In the genomic region with DNA sequence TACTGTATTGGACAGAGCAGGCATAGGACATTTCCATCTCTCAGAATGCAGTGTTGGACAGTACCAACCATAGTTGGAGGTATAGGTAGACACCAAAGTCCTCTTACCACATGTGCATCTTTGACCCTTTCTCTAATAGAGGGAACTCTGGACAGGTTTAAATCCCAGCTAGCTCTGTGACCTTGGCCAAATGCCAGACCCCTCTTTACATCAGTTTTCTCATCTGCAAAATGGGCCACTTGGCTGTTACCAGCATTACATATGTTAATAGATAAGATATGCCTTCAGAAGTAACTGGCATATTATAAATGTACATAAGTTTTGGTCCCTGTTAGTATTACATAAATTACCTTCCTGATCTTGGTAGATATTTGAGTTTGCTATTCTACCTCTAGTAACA, we compare ENCODE assay signal across 29 cellular contexts. TPM values are rescaled to one million over a fixed set of nuclear protein-coding genes. Genes with fewer than 3 reads are reported as not detected.
DNase-seq lines count a peak whose midpoint lies in the region; ATAC-seq, FAIRE-seq and TF ChIP-seq lines count a peak whose summit lies in the region.
"Had no signal": no experiment of that assay in that cellular context is flagged by ENCODE, and none has a peak within 500 bp of the region (broad histone marks: within the 10 kb centered on the region; RNA-seq: fewer than 3 reads in every experiment).

No MANE protein-coding gene starts in this region.

- peaks cover 77% of the 10 kb centered on the region for H3K79me2 ChIP-seq in astrocyte (ENCODE audit: insufficient read depth, low read length)
- peaks cover 15% of the 10 kb centered on the region for H3K79me2 ChIP-seq in K562 (ENCODE audit: control insufficient read depth, insufficient read depth, low read length)

- ATAC-seq in K562 (no peak), left lobe of liver (peak; percentile 12), pancreas (no peak)
- ATAC-seq: GM12878 had no signal

- no peak for DNase-seq in astrocyte (ENCODE audit: low read depth)
- no peak for DNase-seq in K562 (ENCODE audit: extremely low read depth in 1 of 4, low spot score in 3 of 4)
- DNase-seq in left lobe of liver (ENCODE audit: low spot score) = no peak
- DNase-seq in NCI-H187 treated with DMSO at 0.1 percent for 48 hours (lab: John Stamatoyannopoulos, UW) = no peak
- no peak for DNase-seq in NCI-H2081 treated with DMSO at 0.1 percent for 48 hours (lab: John Stamatoyannopoulos, UW)
- DNase-seq in SKM-1 (lab: John Stamatoyannopoulos, UW; ENCODE audit: unreplicated experiment) = no peak
- no peak for DNase-seq in pancreas
- DNase-seq: 8988T; ACHN; BE2C; C1 segment of cervical spinal cord; CD4-positive, alpha-beta memory T cell; CD4-positive, CD25-positive, alpha-beta regulatory T cell; CD8-positive, alpha-beta memory T cell; COR-L47; DMS 273 treated with DMSO at 0.1 percent for 48 hours; DMS153; DMS53; DMS79; DND-41; EL; GDM1 had no signal

- intact Hi-C loops in K562 (cut with micrococcal nuclease) = no loop called here
- intact Hi-C loops in pancreas (cut with DNase I) = no loop called here

- H3K27me3 Mint-ChIP-seq in astrocyte (ENCODE audit: low read depth, unreplicated experiment) = no peaks in the 10 kb centered on the region
- H3K27me3 Mint-ChIP-seq: CD4-positive, alpha-beta memory T cell; CD4-positive, CD25-positive, alpha-beta regulatory T cell; CD8-positive, alpha-beta memory T cell had no signal

- no peaks in the 10 kb centered on the region for H3K4me1 ChIP-seq in astrocyte (ENCODE audit: insufficient read depth, low read length)
- no peaks in the 10 kb centered on the region; a peak in 1 of 5 replicates for H3K4me1 ChIP-seq in K562 (replicated peaks in 1 of 2; ENCODE audit: control insufficient read depth in 2 of 2, insufficient read depth in 2 of 2, low read length in 2 of 2)
- peaks cover under 1 to 7% (median under 1%) of the 10 kb centered on the region in 3 donors for H3K4me1 ChIP-seq in pancreas
- H3K4me1 ChIP-seq: BE2C had no signal

- no peaks in the 10 kb centered on the region for H3K9me3 Mint-ChIP-seq in astrocyte (ENCODE audit: unreplicated experiment)
- H3K9me3 Mint-ChIP-seq: CD8-positive, alpha-beta memory T cell had no signal

- H3K27ac ChIP-seq in astrocyte (ENCODE audit: low read depth, low read length) (no peak overlapping the region), K562 (ENCODE audit: extremely low read depth, low read depth, low read length) (no peak overlapping the region), pancreas (no peak overlapping the region)
- H3K27ac ChIP-seq: BLaER1 had no signal

- TF ChIP-seq CTCF in astrocyte (IDR thresholded peaks at IDR 0.05; ENCODE audit: insufficient read depth, low read depth, low read length) (no peak), K562 (IDR thresholded peaks at IDR 0.05 in 2 of 3, conservative IDR thresholded peaks at IDR 0.05 in 1 of 3; ENCODE audit: insufficient read depth in 2 of 3, low read depth in 1 of 3, low read length in 3 of 3) (no peak), pancreas (IDR thresholded peaks at IDR 0.05) (no peak)

- peaks cover 2% of the 10 kb centered on the region for H3K4me1 Mint-ChIP-seq in astrocyte (ENCODE audit: low read depth, unreplicated experiment)

- peak; percentile 23 for FAIRE-seq in astrocyte (lab: Jason Lieb, UNC)
- FAIRE-seq in K562 (lab: Jason Lieb, UNC) = no peak
- FAIRE-seq in islet of Langerhans (lab: Jason Lieb, UNC) = peak; percentile 49
- no peak for FAIRE-seq in pancreas (lab: Jason Lieb, UNC)
- FAIRE-seq: A204.1, GM12878, GM12892, GM18507 had no signal

- no peak overlapping the region for H3K4me2 ChIP-seq in astrocyte (ENCODE audit: low read length)
- H3K4me2 ChIP-seq in K562 (ENCODE audit: insufficient read depth, low read length) = no peak overlapping the region
- H3K4me2 ChIP-seq: BLaER1 had no signal

- CTCF ChIA-PET in K562 (lab: Yijun Ruan, JAX; ENCODE audit: low intra/inter-chr PET ratio) = no interaction called here

- POLR2A ChIA-PET in K562 (lab: Yijun Ruan, JAX) = no interaction called here

- H4K20me1 ChIP-seq in astrocyte (ENCODE audit: insufficient read depth, low read length) (peaks cover 33% of the 10 kb centered on the region), K562 (replicated peaks; ENCODE audit: control insufficient read depth, insufficient read depth, low read length) (no peaks in the 10 kb centered on the region; the same call in 1 of the 2 replicates)

- TF ChIP-seq RAD21 in K562 (CRISPR knock-in tag; conservative IDR thresholded peaks at IDR 0.05 in 1 of 2, IDR thresholded peaks at IDR 0.05 in 1 of 2) = no peak

- H3K9me1 ChIP-seq in K562 (ENCODE audit: control insufficient read depth, insufficient read depth, low read length) = no peaks in the 10 kb centered on the region

- no peak for TF ChIP-seq POLR2A in K562 (conservative IDR thresholded peaks at IDR 0.05)

- no peaks in the 10 kb centered on the region for H3K9me3 ChIP-seq in astrocyte (ENCODE audit: insufficient read depth, low read depth, low read length)
- no peaks in the 10 kb centered on the region for H3K9me3 ChIP-seq in K562 (replicated peaks; ENCODE audit: control insufficient read depth, insufficient read depth, low read depth, low read length)
- H3K9me3 ChIP-seq in pancreas = no peaks in the 10 kb centered on the region
- H3K9me3 ChIP-seq: BE2C had no signal

- H3K36me3 ChIP-seq in astrocyte (ENCODE audit: insufficient read depth, low read length) (no peaks in the 10 kb centered on the region), K562 (ENCODE audit: control insufficient read depth, insufficient read depth, low read length) (no peaks in the 10 kb centered on the region), pancreas (no peaks in the 10 kb centered on the region)
- H3K36me3 ChIP-seq: BE2C had no signal

- peaks cover 3% of the 10 kb centered on the region for H3K36me3 Mint-ChIP-seq in astrocyte (ENCODE audit: low read depth, unreplicated experiment)

- BruUV-seq in K562 (replicated peaks; lab: Mats Ljungman, UMichigan) = no TSS peak

- no peak overlapping the region for H3K4me3 Mint-ChIP-seq in astrocyte (ENCODE audit: unreplicated experiment)
- H3K4me3 Mint-ChIP-seq: CD14-positive monocyte; CD4-positive, alpha-beta memory T cell; CD4-positive, CD25-positive, alpha-beta regulatory T cell had no signal

- H3K9ac ChIP-seq in astrocyte (ENCODE audit: low read length) (no peak overlapping the region), K562 (ENCODE audit: insufficient read depth in 1 of 2, low read depth in 2 of 2, low read length in 2 of 2) (no peak overlapping the region)
- H3K9ac ChIP-seq: BLaER1 had no signal

- no peak overlapping the region for H3K4me3 ChIP-seq in astrocyte (ENCODE audit: insufficient read depth, low read depth, low read length)
- no peak overlapping the region for H3K4me3 ChIP-seq in K562
- H3K4me3 ChIP-seq in pancreas = no peak overlapping the region
- H3K4me3 ChIP-seq: BLaER1, GM12878 had no signal

- TF ChIP-seq EP300 in K562 (IDR thresholded peaks at IDR 0.05; ENCODE audit: low read length) = no peak

- no peak overlapping the region for H2AFZ ChIP-seq in astrocyte (ENCODE audit: low read depth, low read length)
- H2AFZ ChIP-seq in K562 (ENCODE audit: low read depth, low read length) = no peak overlapping the region

- no peaks in the 10 kb centered on the region for H3K27me3 ChIP-seq in astrocyte (ENCODE audit: insufficient read depth, low read length)
- H3K27me3 ChIP-seq in K562 (ENCODE audit: control insufficient read depth in 2 of 2, insufficient read depth in 2 of 2, low read length in 2 of 2) = no peaks in the 10 kb centered on the region
- H3K27me3 ChIP-seq in pancreas = no peaks in the 10 kb centered on the region
- H3K27me3 ChIP-seq: BE2C, BLaER1 had no signal

- H3K27ac Mint-ChIP-seq in astrocyte (ENCODE audit: unreplicated experiment) = no peak overlapping the region
- H3K27ac Mint-ChIP-seq: CD4-positive, alpha-beta memory T cell; CD4-positive, CD25-positive, alpha-beta regulatory T cell; CD8-positive, alpha-beta memory T cell had no signal

- in situ Hi-C loops in K562 (cut with MboI) = no loop called here

TF ChIP-seq in K562, 482 proteins besides CTCF, POLR2A, EP300 and RAD21 (continues in another document):
- TF ChIP-seq ZNF174 (CRISPR knock-in tag; IDR thresholded peaks at IDR 0.05) (no peak), SIN3A (IDR thresholded peaks at IDR 0.05; ENCODE audit: borderline replicate concordance in 2 of 2, control insufficient read depth in 1 of 2, low read depth in 2 of 2, low read length in 2 of 2) (no peak), RBM25 (IDR thresholded peaks at IDR 0.05; ENCODE audit: low read depth, low read length, severe bottlenecking) (peak; percentile 69), ZNF224 (CRISPR knock-in tag; IDR thresholded peaks at IDR 0.05) (no peak)
- TF ChIP-seq, protein P1, sequence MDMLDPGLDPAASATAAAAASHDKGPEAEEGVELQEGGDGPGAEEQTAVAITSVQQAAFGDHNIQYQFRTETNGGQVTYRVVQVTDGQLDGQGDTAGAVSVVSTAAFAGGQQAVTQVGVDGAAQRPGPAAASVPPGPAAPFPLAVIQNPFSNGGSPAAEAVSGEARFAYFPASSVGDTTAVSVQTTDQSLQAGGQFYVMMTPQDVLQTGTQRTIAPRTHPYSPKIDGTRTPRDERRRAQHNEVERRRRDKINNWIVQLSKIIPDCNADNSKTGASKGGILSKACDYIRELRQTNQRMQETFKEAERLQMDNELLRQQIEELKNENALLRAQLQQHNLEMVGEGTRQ (CRISPR knock-in tag; IDR thresholded peaks at IDR 0.05) = no peak

RNA-seq across cellular contexts. Expression of gene CDK8, which starts 54.3 kb away (rescaled TPM):
- total RNA-seq in astrocyte = 27.4 and 32.4 TPM in 2 replicates
- total RNA-seq in K562 (2011; cell fraction: chromatin; rRNA removed; ENCODE audit: low replicate concordance) = 5.1 and 10.8 TPM in 2 replicates
- total RNA-seq in K562 (2011; cell fraction: nucleolus; rRNA removed) = 5.0 and 5.3 TPM in 2 replicates
- 7.4 and 13.5 TPM in 2 replicates for total RNA-seq in K562 (2011; cell fraction: nucleoplasm; rRNA removed)
- 14.4 and 16.0 TPM in 2 replicates for total RNA-seq in K562 (2014; rRNA removed)
- 20.3 and 21.2 TPM in 2 replicates for total RNA-seq in K562 (2014; rRNA removed; fragmentation: Illumina TruSeq; extraction: Trizol)
- 20.3 and 20.9 TPM in 2 replicates for total RNA-seq in K562 (2015; rRNA removed; fragmentation: Illumina TruSeq; extraction: Trizol)
- total RNA-seq in K562 (2021) = 21.6 and 24.2 TPM in 2 replicates
- polyA plus RNA-seq in K562 (2011; rRNA removed) = 24.9 and 26.5 TPM in 2 replicates
- 14.9 and 23.2 TPM in 2 replicates for polyA plus RNA-seq in K562 (2011; cell fraction: cytosol; rRNA removed)
- 14.6 and 20.1 TPM in 2 replicates for polyA plus RNA-seq in K562 (2011; cell fraction: nucleus; rRNA removed)
- polyA plus RNA-seq in K562 (2012) = 20.8 and 25.5 TPM in 2 replicates
- polyA plus RNA-seq in K562 (2014; fragmentation: Illumina TruSeq; extraction: Trizol) = 26.7 and 33.7 TPM in 2 replicates
- polyA plus RNA-seq in K562 (2014; fragmentation: Nextera tagmentation; extraction: Ambion mirVana) = 10 to 100 TPM; 11.3 to 14.7 TPM
- 16.9 and 20.3 TPM in 2 replicates for polyA plus RNA-seq in K562 (2014; rRNA removed)
- polyA minus RNA-seq in K562 (2011; rRNA and poly(A)+ RNA removed) = 37.0 and 43.2 TPM in 2 replicates
- 13.2 and 14.0 TPM in 2 replicates for polyA minus RNA-seq in K562 (2011; cell fraction: cytosol; rRNA and poly(A)+ RNA removed)
- polyA minus RNA-seq in K562 (2011; cell fraction: nucleus; rRNA and poly(A)+ RNA removed) = 6.9 and 9.2 TPM in 2 replicates
- 7.4 TPM for total RNA-seq in left lobe of liver
- total RNA-seq in pancreas = 10 to 100 TPM in 3 of 6 donors, 1 to 10 TPM in 3; 7.3 to 12.5 (median 9.9) TPM
- polyA plus RNA-seq in pancreas = 10 to 100 TPM in 1 of 2 donors, 1 to 10 TPM in 1; 9.2 to 11.4 TPM
